In the genomic region with DNA sequence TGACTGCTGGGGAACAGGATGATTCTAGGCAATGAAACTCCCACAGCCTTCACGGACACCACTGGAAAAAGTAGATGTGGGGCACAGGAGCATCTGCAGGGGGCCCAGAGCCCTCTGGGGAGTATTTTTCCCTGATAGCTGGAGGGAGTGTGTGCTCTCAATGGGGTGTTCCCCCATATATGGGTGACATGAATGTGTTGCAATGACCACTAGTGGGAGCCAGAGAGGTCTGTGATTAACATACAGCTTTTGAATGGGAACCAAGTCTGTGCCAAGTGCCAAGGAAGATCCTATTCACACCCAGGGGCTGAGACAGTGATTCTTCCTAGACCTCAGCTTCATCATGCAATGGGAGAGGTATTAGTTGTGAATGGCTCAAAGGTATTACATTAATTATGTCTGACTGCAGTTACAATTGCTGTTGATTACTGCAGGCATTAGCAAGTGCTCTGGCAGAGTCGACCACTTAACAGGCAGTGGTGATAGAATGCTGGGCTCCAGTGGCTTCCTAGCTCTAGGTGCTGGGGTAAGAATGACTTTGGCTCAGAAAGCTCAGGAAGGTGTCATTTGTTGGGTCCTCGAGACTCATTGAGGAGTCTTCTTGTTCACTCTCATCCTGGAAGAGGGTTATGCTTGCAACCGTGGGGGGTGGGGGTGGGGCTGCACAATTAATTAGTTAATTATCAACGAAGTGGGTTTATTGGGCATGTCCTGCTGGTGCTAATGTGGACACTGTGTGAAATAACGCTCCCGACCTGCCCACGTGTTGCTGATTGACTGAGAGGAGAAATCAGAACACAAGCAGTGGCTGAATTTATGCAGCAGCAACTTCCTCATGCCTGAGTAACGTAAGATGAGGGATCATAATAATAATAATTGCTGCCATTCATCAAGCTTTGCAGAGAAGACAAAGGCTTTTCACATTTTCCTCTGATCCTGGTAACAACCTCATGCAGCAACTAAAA, we compare ENCODE assay signal across 8 cellular contexts.
A peak's percentile ranks its signal among the peaks of the same experiment; 100 is the strongest.
DNase-seq lines count a peak whose midpoint lies in the region; ATAC-seq and TF ChIP-seq lines count a peak whose summit lies in the region.

No MANE protein-coding gene starts in this region.

- peak; percentile 82 for TF ChIP-seq CTCF in retinal pigment epithelial cell (conservative IDR thresholded peaks at IDR 0.05; ENCODE audit: low read depth, low read length)

- H3K4me3 ChIP-seq in retinal pigment epithelial cell (ENCODE audit: low read length) = no peak overlapping the region

- ATAC-seq in GM18498 (IDR thresholded peaks at IDR 0.05; ENCODE audit: unreplicated experiment) (peak; percentile 71), left ventricle myocardium superior (peak; percentile 79), HG03460 (IDR thresholded peaks at IDR 0.05; ENCODE audit: unreplicated experiment) (no peak)

- intact Hi-C loops in left ventricle myocardium superior (cut with micrococcal nuclease) = no loop called here

- DNase-seq in Ammon's horn (ENCODE audit: low spot score) (peak; percentile 87), HPDE6-E6E7 (ENCODE audit: extremely low spot score) (peak; percentile 64), OCI-M1 (lab: John Stamatoyannopoulos, UW) (peak; percentile 64), amniotic stem cell (lab: John Stamatoyannopoulos, UW) (peak; percentile 80), left ventricle myocardium superior (no peak), retinal pigment epithelial cell (ENCODE audit: low read depth) (no peak)

Comparison
In these comparisons a context has a peak if more than half of its experiments do, and no peak if none do; other contexts are left out.
1. DNase-seq: peak in Ammon's horn (single experiment), HPDE6-E6E7 (single experiment), OCI-M1 (single experiment) and amniotic stem cell (single experiment); none in left ventricle myocardium superior (single experiment) and retinal pigment epithelial cell (single experiment).